8 cellular contexts compared by ENCODE assay signal in the genomic region with DNA sequence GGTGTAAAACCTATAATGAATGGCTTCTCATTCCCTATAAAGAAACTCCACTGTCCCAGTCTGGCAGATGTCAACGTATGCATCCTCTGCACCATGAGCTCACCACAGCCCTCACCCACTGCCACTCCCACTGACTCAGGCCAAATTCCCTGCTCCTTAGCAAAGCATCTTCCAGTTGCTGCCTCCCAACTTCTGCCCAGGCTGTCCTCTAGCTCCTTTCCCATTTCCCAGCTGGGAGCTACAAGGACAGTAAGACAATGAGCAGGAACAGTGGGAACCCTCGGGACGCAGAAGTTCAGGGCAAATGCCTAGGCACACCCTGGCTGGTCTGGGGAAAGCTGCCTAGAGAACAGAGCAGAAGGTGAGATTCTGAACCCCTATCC. TPM values are rescaled to one million over a fixed set of nuclear protein-coding genes. Genes with fewer than 3 reads are reported as not detected.
A peak's percentile ranks its signal among the peaks of the same experiment; 100 is the strongest.
DNase-seq lines count a peak whose midpoint lies in the region; ATAC-seq and TF ChIP-seq lines count a peak whose summit lies in the region.

No MANE protein-coding gene starts in this region.

- no peak for TF ChIP-seq CTCF in OCI-LY1 (IDR thresholded peaks at IDR 0.05; ENCODE audit: low read length)

- no peak overlapping the region for H2AFZ ChIP-seq in OCI-LY1 (ENCODE audit: low read length)

- no peaks in the 10 kb centered on the region for H3K9me3 ChIP-seq in OCI-LY1 (ENCODE audit: low read length)
- no peaks in the 10 kb centered on the region for H3K9me3 ChIP-seq in ectodermal cell (ENCODE audit: control insufficient read depth, low read length)
- no peaks in the 10 kb centered on the region for H3K9me3 ChIP-seq in mucosa of rectum (ENCODE audit: control insufficient read depth in 2 of 2, low read length in 2 of 2)

- no peaks in the 10 kb centered on the region for H3K9me2 ChIP-seq in OCI-LY1 (ENCODE audit: low read depth, low read length)

- no peak overlapping the region for H3K27ac ChIP-seq in OCI-LY1 (ENCODE audit: low read depth, low read length, poor library complexity, severe bottlenecking)
- no peak overlapping the region for H3K27ac ChIP-seq in ectodermal cell (ENCODE audit: insufficient read depth, low read depth, low read length, poor library complexity, severe bottlenecking)
- H3K27ac ChIP-seq in mucosa of rectum (ENCODE audit: low read depth in 2 of 2, low read length in 2 of 2): no peak overlapping the region

- peaks cover 40% of the 10 kb centered on the region; the same call in 1 of the 2 replicates for H3K36me3 ChIP-seq in OCI-LY1 (ENCODE audit: insufficient read depth, low read length)
- H3K36me3 ChIP-seq in ectodermal cell (ENCODE audit: control insufficient read depth, insufficient read depth, low read length): peaks cover 7% of the 10 kb centered on the region
- peaks cover 21 to 32% of the 10 kb centered on the region in 2 donors for H3K36me3 ChIP-seq in mucosa of rectum (ENCODE audit: control insufficient read depth in 2 of 2, insufficient read depth in 2 of 2, low read length in 2 of 2)

- H3K27me3 ChIP-seq in OCI-LY1 (ENCODE audit: insufficient read depth, low read length) (no peaks in the 10 kb centered on the region), ectodermal cell (ENCODE audit: control insufficient read depth, insufficient read depth, low read length, poor library complexity, severe bottlenecking) (no peaks in the 10 kb centered on the region), mucosa of rectum (ENCODE audit: control insufficient read depth in 2 of 2, insufficient read depth in 2 of 2, low read length in 2 of 2) (no peaks in the 10 kb centered on the region)

- H3K9ac ChIP-seq in OCI-LY1 (ENCODE audit: low read length) (peak overlapping the region; percentile 80), mucosa of rectum (ENCODE audit: low read depth in 1 of 2, low read length in 2 of 2) (peak overlapping the region; percentile 73 to 81)

- H3F3A ChIP-seq in OCI-LY1 (ENCODE audit: insufficient read depth, low read length): no peaks in the 10 kb centered on the region

- no peaks in the 10 kb centered on the region for H4K20me1 ChIP-seq in OCI-LY1 (ENCODE audit: insufficient read depth, low read length)

- H3K4me1 ChIP-seq in OCI-LY1 (ENCODE audit: insufficient read depth, low read length, severe bottlenecking): peaks cover 18% of the 10 kb centered on the region
- H3K4me1 ChIP-seq in ectodermal cell (ENCODE audit: control insufficient read depth, insufficient read depth, low read length): peaks cover 10% of the 10 kb centered on the region
- peaks cover 8 to 9% of the 10 kb centered on the region in 2 donors for H3K4me1 ChIP-seq in mucosa of rectum (ENCODE audit: control insufficient read depth in 2 of 2, insufficient read depth in 2 of 2, low read length in 2 of 2)

- 17 to 20% methylated on average over 3 of the region's 3 CpGs for WGBS in ectodermal cell, 2 experiments

- ATAC-seq in HG02759 (IDR thresholded peaks at IDR 0.05; ENCODE audit: unreplicated experiment): no peak

- H3K4me3 ChIP-seq in OCI-LY1 (ENCODE audit: low read depth, low read length, poor library complexity, severe bottlenecking) (peak overlapping the region; percentile 78), ectodermal cell (ENCODE audit: insufficient read depth, low read depth, low read length) (peak overlapping the region; percentile 68), mucosa of rectum (ENCODE audit: low read length in 2 of 2) (peak overlapping the region; percentile 73 to 83)

- H3K4me2 ChIP-seq in OCI-LY1 (ENCODE audit: low read length): peak overlapping the region; percentile 100

- H3K79me2 ChIP-seq in OCI-LY1 (ENCODE audit: insufficient read depth, low read length): 0 out of 2 replicates have a peak, but pooled peaks cover 3% of the 10 kb centered on the region

- DNase-seq in Daoy (ENCODE audit: low read depth) (peak; percentile 66), midbrain (lab: John Stamatoyannopoulos, UW) (no peak), NCI-H1436 treated with DMSO at 0.1 percent for 48 hours (lab: John Stamatoyannopoulos, UW) (no peak), SHP77 (lab: John Stamatoyannopoulos, UW) (no peak)

RNA-seq across cellular contexts. Expression of a gene that starts 9.1 kb away (rescaled TPM):
- 41.5 and 50.6 TPM in 2 replicates for total RNA-seq in Daoy (2014; rRNA removed; shearing (Covaris generic))
- 41.4 TPM for polyA plus RNA-seq in ectodermal cell (2013, experiment 1 of 4)
- 37.7 TPM for polyA plus RNA-seq in ectodermal cell (2013, experiment 2 of 4)
- polyA plus RNA-seq in ectodermal cell (2013, experiment 3 of 4): 31.8 TPM
- polyA plus RNA-seq in ectodermal cell (2013, experiment 4 of 4): 36.8 TPM

RNA-seq across cellular contexts. Expression of a gene that starts 13.7 kb away (rescaled TPM):
- total RNA-seq in Daoy (2014; rRNA removed; shearing (Covaris generic)): 42.9 and 48.7 TPM in 2 replicates
- 261 TPM for polyA plus RNA-seq in ectodermal cell (2013, experiment 1 of 4)
- polyA plus RNA-seq in ectodermal cell (2013, experiment 2 of 4): 222 TPM
- polyA plus RNA-seq in ectodermal cell (2013, experiment 3 of 4): 201 TPM
- 219 TPM for polyA plus RNA-seq in ectodermal cell (2013, experiment 4 of 4)

RNA-seq across cellular contexts. Expression of a gene that starts 14.5 kb away (rescaled TPM):
- 26.8 and 33.8 TPM in 2 replicates for total RNA-seq in Daoy (2014; rRNA removed; shearing (Covaris generic))
- 54.9 TPM for polyA plus RNA-seq in ectodermal cell (2013, experiment 1 of 4)
- 50.2 TPM for polyA plus RNA-seq in ectodermal cell (2013, experiment 2 of 4)
- 51.6 TPM for polyA plus RNA-seq in ectodermal cell (2013, experiment 3 of 4)
- 51.9 TPM for polyA plus RNA-seq in ectodermal cell (2013, experiment 4 of 4)

RNA-seq across cellular contexts. Expression of a gene that starts 26.3 kb away (rescaled TPM):
- total RNA-seq in Daoy (2014; rRNA removed; shearing (Covaris generic)): 0.11 and 1.1 TPM in 2 replicates
- 4.2 TPM for polyA plus RNA-seq in ectodermal cell (2013, experiment 1 of 4)
- polyA plus RNA-seq in ectodermal cell (2013, experiment 2 of 4): 4.5 TPM
- 2.2 TPM for polyA plus RNA-seq in ectodermal cell (2013, experiment 3 of 4)
- 3.5 TPM for polyA plus RNA-seq in ectodermal cell (2013, experiment 4 of 4)

RNA-seq across cellular contexts. Expression of a gene that starts 26.7 kb away (rescaled TPM):
- 3.7 and 4.0 TPM in 2 replicates for total RNA-seq in Daoy (2014; rRNA removed; shearing (Covaris generic))
- polyA plus RNA-seq in ectodermal cell (2013, experiment 1 of 4): 23.8 TPM
- polyA plus RNA-seq in ectodermal cell (2013, experiment 2 of 4): 21.7 TPM
- polyA plus RNA-seq in ectodermal cell (2013, experiment 3 of 4): 15.7 TPM
- polyA plus RNA-seq in ectodermal cell (2013, experiment 4 of 4): 19.6 TPM
